9 cellular contexts compared by ENCODE assay signal in genomic region chr2:70789304-70790078, GRCh38. TPM values are rescaled to one million over a fixed set of nuclear protein-coding genes. Genes with fewer than 3 reads are reported as not detected.
A peak's percentile ranks its signal among the peaks of the same experiment; 100 is the strongest.
DNase-seq lines count a peak whose midpoint lies in the region; ATAC-seq, FAIRE-seq and TF ChIP-seq lines count a peak whose summit lies in the region.
"Had no signal": no experiment of that assay in that cellular context is flagged by ENCODE, and none has a peak within 500 bp of the region (broad histone marks: within the 10 kb centered on the region; RNA-seq: fewer than 3 reads in every experiment).

No MANE protein-coding gene starts in this region.

- peaks cover 3% of the 10 kb centered on the region for H3K36me3 Mint-ChIP-seq in activated naive CD4-positive, alpha-beta T cell treated with anti-CD3 and anti-CD28 coated beads, Interleukin-2, amount 50 U/mL, for 24 hours

- peaks cover 39% of the 10 kb centered on the region for H3K27me3 Mint-ChIP-seq in activated naive CD4-positive, alpha-beta T cell treated with anti-CD3 and anti-CD28 coated beads, Interleukin-2, amount 50 U/mL, for 24 hours

- H3K4me2 ChIP-seq in Karpas-422 (ENCODE audit: low read depth, low read length, poor library complexity, severe bottlenecking), result no peak overlapping the region

- H3K9me2 ChIP-seq in Karpas-422 (replicated peaks; ENCODE audit: insufficient read depth, low read length), result no peaks in the 10 kb centered on the region

- H3K4me1 Mint-ChIP-seq in activated naive CD4-positive, alpha-beta T cell treated with anti-CD3 and anti-CD28 coated beads, Interleukin-2, amount 50 U/mL, for 24 hours, result peaks cover 20% of the 10 kb centered on the region

- H3K4me1 ChIP-seq in Karpas-422 (ENCODE audit: low read length) (no peaks in the 10 kb centered on the region), SJCRH30 (peaks cover 5% of the 10 kb centered on the region), cardiac muscle cell (ENCODE audit: low read depth) (peaks cover 4% of the 10 kb centered on the region), upper lobe of right lung (peaks cover 9% of the 10 kb centered on the region)

- H3K4me3 Mint-ChIP-seq in activated naive CD4-positive, alpha-beta T cell treated with anti-CD3 and anti-CD28 coated beads, Interleukin-2, amount 50 U/mL, for 24 hours, result peak overlapping the region; percentile 86

- no peaks in the 10 kb centered on the region for H3K9me3 Mint-ChIP-seq in activated naive CD4-positive, alpha-beta T cell treated with anti-CD3 and anti-CD28 coated beads, Interleukin-2, amount 50 U/mL, for 24 hours

- H3K79me2 ChIP-seq in Karpas-422 (ENCODE audit: low read length), result no peaks in the 10 kb centered on the region

- H3K36me3 ChIP-seq in Karpas-422 (ENCODE audit: insufficient read depth, low read length) (no peaks in the 10 kb centered on the region), SJCRH30 (no peaks in the 10 kb centered on the region), cardiac muscle cell (no peaks in the 10 kb centered on the region), upper lobe of right lung (no peaks in the 10 kb centered on the region)

- H3K4me3 ChIP-seq in Karpas-422 (ENCODE audit: low read length) (no peak overlapping the region), SJCRH30 (no peak overlapping the region), cardiac muscle cell (peak overlapping the region; percentile 20), upper lobe of right lung (peak overlapping the region; percentile 25)

- peak; percentile 88 for ATAC-seq in upper lobe of right lung

- H3K27ac Mint-ChIP-seq in activated naive CD4-positive, alpha-beta T cell treated with anti-CD3 and anti-CD28 coated beads, Interleukin-2, amount 50 U/mL, for 24 hours, result peak overlapping the region; percentile 9

- TF ChIP-seq CTCF in D721Med (IDR thresholded peaks at IDR 0.05; ENCODE audit: insufficient read depth, missing control alignments) (peak; percentile 51), cardiac muscle cell (IDR thresholded peaks at IDR 0.05; ENCODE audit: low read depth, low read length) (peak; percentile 73), upper lobe of right lung (IDR thresholded peaks at IDR 0.05) (peak; percentile 60)

- H3K27me3 ChIP-seq in Karpas-422 (ENCODE audit: low read length) (no peaks in the 10 kb centered on the region), SJCRH30 (no peaks in the 10 kb centered on the region; the same call in none of the 2 replicates), cardiac muscle cell (peaks cover 89% of the 10 kb centered on the region), upper lobe of right lung (peaks cover 63% of the 10 kb centered on the region)

- intact Hi-C loops in posterior vena cava (cut with DNase I), result no loop called here
- intact Hi-C loops in upper lobe of right lung (cut with DNase I), result no loop called here

- H3K27ac ChIP-seq in Karpas-422 (ENCODE audit: low read length) (no peak overlapping the region), SJCRH30 (no peak overlapping the region), cardiac muscle cell (no peak overlapping the region), upper lobe of right lung (no peak overlapping the region)

- H2AFZ ChIP-seq in Karpas-422 (ENCODE audit: low read length), result no peak overlapping the region

- FAIRE-seq in D721Med (lab: Jason Lieb, UNC), result no peak

- H3K9ac ChIP-seq in Karpas-422 (ENCODE audit: low read length), result no peak overlapping the region

- DNase-seq in D721Med (ENCODE audit: insufficient read length, low spot score) (peak; percentile 48), Karpas-422 (peak; percentile 70), SJCRH30 (peak; percentile 37 to 53), cardiac muscle cell (ENCODE audit: low read depth in 1 of 2, low spot score in 1 of 2) (peak; percentile 68 to 84), posterior vena cava (ENCODE audit: low spot score) (peak; percentile 91), upper lobe of right lung (peak; percentile 82), mesenteric fat pad (ENCODE audit: low spot score) (no peak)

- no peaks in the 10 kb centered on the region for H3K9me3 ChIP-seq in Karpas-422 (ENCODE audit: low read length)
- H3K9me3 ChIP-seq in SJCRH30 (replicated peaks), result no peaks in the 10 kb centered on the region
- no peaks in the 10 kb centered on the region for H3K9me3 ChIP-seq in cardiac muscle cell (ENCODE audit: low read depth)
- H3K9me3 ChIP-seq in upper lobe of right lung, result no peaks in the 10 kb centered on the region

- no peaks in the 10 kb centered on the region for H4K20me1 ChIP-seq in Karpas-422 (ENCODE audit: insufficient read depth, low read depth, low read length)

RNA-seq across cellular contexts. Expression of gene FIGLA, which starts 1.0 kb away (rescaled TPM):
- not detected in 2 replicates for total RNA-seq in Karpas-422 (2014; rRNA removed; shearing (Covaris generic); ENCODE audit: low replicate concordance)
- not detected in 2 replicates for total RNA-seq in SJCRH30 (2014; rRNA removed; shearing (Covaris generic))
- total RNA-seq in cardiac muscle cell (not detected in 2 replicates), posterior vena cava (not detected), upper lobe of right lung (not detected), mesenteric fat pad (not detected)
- polyA plus RNA-seq in cardiac muscle cell, result not detected in 2 replicates
- total RNA-seq: activated CD8-positive, alpha-beta memory T cell treated with anti-CD3 and anti-CD28 coated beads for 36 hours had no signal

RNA-seq across cellular contexts. Expression of gene ADD2, which starts 21.5 kb away (rescaled TPM):
- total RNA-seq in Karpas-422 (2014; rRNA removed; shearing (Covaris generic); ENCODE audit: low replicate concordance), result not detected in 2 replicates
- 0.08 and 0.13 TPM in 2 replicates for total RNA-seq in SJCRH30 (2014; rRNA removed; shearing (Covaris generic))
- total RNA-seq in cardiac muscle cell (16.0 and 40.0 TPM in 2 replicates), posterior vena cava (1 to 10 TPM; 3.0 to 5.2 TPM), upper lobe of right lung (1.4 TPM), mesenteric fat pad (3.3 TPM)
- polyA plus RNA-seq in cardiac muscle cell, result 4.7 and 18.5 TPM in 2 replicates

RNA-seq across cellular contexts. Expression of gene CLEC4F, which starts 30.9 kb away (rescaled TPM):
- not detected in 2 replicates for total RNA-seq in Karpas-422 (2014; rRNA removed; shearing (Covaris generic); ENCODE audit: low replicate concordance)
- total RNA-seq in SJCRH30 (2014; rRNA removed; shearing (Covaris generic)), result not detected in 2 replicates
- not detected in 2 replicates for total RNA-seq in cardiac muscle cell
- not detected in 2 replicates for polyA plus RNA-seq in cardiac muscle cell
- total RNA-seq in posterior vena cava, result under 1 TPM; 0.29 to 0.32 TPM
- total RNA-seq in upper lobe of right lung, result 1.2 TPM
- total RNA-seq in mesenteric fat pad, result 0.48 TPM
- total RNA-seq: activated CD8-positive, alpha-beta memory T cell treated with anti-CD3 and anti-CD28 coated beads for 36 hours had no signal

RNA-seq across cellular contexts. Expression of gene CD207, which starts 46.1 kb away (rescaled TPM):
- not detected in 2 replicates for total RNA-seq in Karpas-422 (2014; rRNA removed; shearing (Covaris generic); ENCODE audit: low replicate concordance)
- total RNA-seq in SJCRH30 (2014; rRNA removed; shearing (Covaris generic)), result 0.08 TPM in 1 of 2 replicates, not detected in the other
- total RNA-seq in cardiac muscle cell (not detected in 2 replicates), posterior vena cava (under 1 TPM in 1 of 2 donors, not detected in 1; 0.42 TPM), upper lobe of right lung (3.6 TPM), mesenteric fat pad (0.29 TPM)
- not detected in 2 replicates for polyA plus RNA-seq in cardiac muscle cell
- total RNA-seq: activated CD8-positive, alpha-beta memory T cell treated with anti-CD3 and anti-CD28 coated beads for 36 hours had no signal

Comparison
In these comparisons a context has a peak if more than half of its experiments do, and no peak if none do; other contexts are left out.
1. H3K4me3 ChIP-seq: peak in cardiac muscle cell (single experiment) and upper lobe of right lung (single experiment); none in Karpas-422 (single experiment) and SJCRH30 (single experiment).
2. Peak in every context shown above with its lines, with median percentiles within 50 percentile points of each other: CTCF ChIP-seq.